Comparison of ENCODE assay signal across 16 cellular contexts in genomic region chr12:42631507-42631906, GRCh38. TPM values are rescaled to one million over a fixed set of nuclear protein-coding genes. Genes with fewer than 3 reads are reported as not detected.
DNase-seq lines count a peak whose midpoint lies in the region; ATAC-seq and TF ChIP-seq lines count a peak whose summit lies in the region.
"Had no signal": no experiment of that assay in that cellular context is flagged by ENCODE, and none has a peak within 500 bp of the region (broad histone marks: within the 10 kb centered on the region; RNA-seq: fewer than 3 reads in every experiment).

No MANE protein-coding gene starts in this region.

- intact Hi-C loops in left colon (cut with DNase I, micrococcal nuclease) = no loop called here

- H3K4me1 Mint-ChIP-seq in mesothelial cell of epicardium (peaks cover 9% of the 10 kb centered on the region), progenitor cell of endocrine pancreas (ENCODE audit: low read depth) (peaks cover 3% of the 10 kb centered on the region)

- DNase-seq in NB4 (ENCODE audit: low read depth) (peak; percentile 44), adipocyte (ENCODE audit: low read depth) (peak; percentile 47), mesothelial cell of epicardium (ENCODE audit: low spot score in 2 of 2, unreplicated experiment in 2 of 2) (no peak), NCI-H1417 treated with DMSO at 0.1 percent for 48 hours (lab: John Stamatoyannopoulos, UW) (no peak), progenitor cell of endocrine pancreas (ENCODE audit: low spot score, unreplicated experiment) (no peak), left colon (no peak)
- DNase-seq: activated naive CD4-positive, alpha-beta T cell treated with anti-CD3 and anti-CD28 coated beads for 36 hours; DMS153; NCI-H1092; NCI-H526 treated with DMSO at 0.1 percent for 48 hours; right cardiac atrium; stimulated activated naive CD8-positive, alpha-beta T cell treated with anti-CD3 and anti-CD28 coated beads, Interleukin-15, Interleukin-2, amounts not matched to agents 100 U/mL and 50 U/mL, for 24 hours; transverse colon had no signal

- H3K9ac ChIP-seq in BLaER1 treated with 17β-estradiol and CSF1 and Interleukin-3, amounts not matched to agents 10 nM and 100 nM = peak overlapping the region in 7 of 11 experiments; percentile 19 to 76 (median 67); a peak in 11 of 22 replicates
- peak overlapping the region; percentile 35 for H3K9ac ChIP-seq in adipocyte (ENCODE audit: low read length)

- H3K4me2 ChIP-seq in BLaER1 treated with 17β-estradiol and CSF1 and Interleukin-3, amounts not matched to agents 10 nM and 100 nM = peak overlapping the region in 9 of 11 experiments; percentile 24 to 85 (median 64); a peak in 18 of 22 replicates

- peak overlapping the region in 9 of 11 experiments; percentile 27 to 93 (median 85); a peak in 19 of 22 replicates for H3K27ac ChIP-seq in BLaER1 treated with 17β-estradiol and CSF1 and Interleukin-3, amounts not matched to agents 10 nM and 100 nM
- H3K27ac ChIP-seq: C4-2B, transverse colon had no signal

- H3K4me1 ChIP-seq in BLaER1 treated with 17β-estradiol and CSF1 and Interleukin-3, amounts not matched to agents 10 nM and 100 nM = peaks cover 0 to 41% (median 18%) of the 10 kb centered on the region in 10 experiments; a peak in 14 of 20 replicates
- peaks cover 15% of the 10 kb centered on the region for H3K4me1 ChIP-seq in adipocyte (ENCODE audit: control insufficient read depth, insufficient read depth, low read length)
- H3K4me1 ChIP-seq: transverse colon had no signal

- H3K4me3 ChIP-seq in BLaER1 treated with 17β-estradiol and CSF1 and Interleukin-3, amounts not matched to agents 10 nM and 100 nM = no peak overlapping the region
- H3K4me3 ChIP-seq in NB4 (ENCODE audit: low read depth, low read length) (no peak overlapping the region), adipocyte (ENCODE audit: low read length) (no peak overlapping the region)
- H3K4me3 ChIP-seq: transverse colon had no signal

- H3K4me3 Mint-ChIP-seq in mesothelial cell of epicardium (no peak overlapping the region), progenitor cell of endocrine pancreas (ENCODE audit: low read depth) (no peak overlapping the region)
- H3K4me3 Mint-ChIP-seq: activated naive CD4-positive, alpha-beta T cell treated with anti-CD3 and anti-CD28 coated beads for 36 hours had no signal

- no peaks in the 10 kb centered on the region for H4K20me1 ChIP-seq in BLaER1 treated with 17β-estradiol and CSF1 and Interleukin-3, amounts not matched to agents 10 nM and 100 nM

- TF ChIP-seq CTCF in NB4 (IDR thresholded peaks at IDR 0.05; ENCODE audit: low read depth, low read length) (no peak), mesothelial cell of epicardium (IDR thresholded peaks at IDR 0.05; ENCODE audit: unreplicated experiment) (no peak), progenitor cell of endocrine pancreas (IDR thresholded peaks at IDR 0.05; ENCODE audit: unreplicated experiment) (no peak)

- no peak for TF ChIP-seq POLR2A in NB4 (IDR thresholded peaks at IDR 0.05; ENCODE audit: extremely low read depth, insufficient read length)

- no peaks in the 10 kb centered on the region for H3K27me3 ChIP-seq in BLaER1 treated with 17β-estradiol and CSF1 and Interleukin-3, amounts not matched to agents 10 nM and 100 nM
- no peaks in the 10 kb centered on the region for H3K27me3 ChIP-seq in adipocyte (replicated peaks; ENCODE audit: control insufficient read depth, insufficient read depth, low read length)
- H3K27me3 ChIP-seq: transverse colon had no signal

- H3K36me3 ChIP-seq in BLaER1 treated with 17β-estradiol and CSF1 and Interleukin-3, amounts not matched to agents 10 nM and 100 nM = no peaks in the 10 kb centered on the region
- H3K36me3 ChIP-seq in adipocyte (ENCODE audit: control insufficient read depth, insufficient read depth, low read length, severe bottlenecking) = no peaks in the 10 kb centered on the region
- H3K36me3 ChIP-seq: transverse colon had no signal

- H3K27me3 Mint-ChIP-seq in mesothelial cell of epicardium (ENCODE audit: low read depth) = no peaks in the 10 kb centered on the region
- H3K27me3 Mint-ChIP-seq in progenitor cell of endocrine pancreas = no peaks in the 10 kb centered on the region

- H3K36me3 Mint-ChIP-seq in mesothelial cell of epicardium (no peaks in the 10 kb centered on the region), progenitor cell of endocrine pancreas (ENCODE audit: insufficient read depth) (no peaks in the 10 kb centered on the region)

- H3K9me3 Mint-ChIP-seq in mesothelial cell of epicardium (peaks cover 7% of the 10 kb centered on the region), progenitor cell of endocrine pancreas (ENCODE audit: low read depth) (no peaks in the 10 kb centered on the region)
- H3K9me3 Mint-ChIP-seq: activated naive CD4-positive, alpha-beta T cell treated with anti-CD3 and anti-CD28 coated beads for 36 hours had no signal

- peaks cover 0 to 34% (median 3%) of the 10 kb centered on the region in 11 experiments; a peak in 6 of 22 replicates for H3K9me3 ChIP-seq in BLaER1 treated with 17β-estradiol and CSF1 and Interleukin-3, amounts not matched to agents 10 nM and 100 nM (replicated peaks in 1 of 11)
- H3K9me3 ChIP-seq in adipocyte (ENCODE audit: control insufficient read depth, low read length) = no peaks in the 10 kb centered on the region
- H3K9me3 ChIP-seq: transverse colon had no signal

- H3K27ac Mint-ChIP-seq in mesothelial cell of epicardium (peak overlapping the region; percentile 54), progenitor cell of endocrine pancreas (no peak overlapping the region)
- H3K27ac Mint-ChIP-seq: activated naive CD4-positive, alpha-beta T cell treated with anti-CD3 and anti-CD28 coated beads for 36 hours had no signal

- ATAC-seq in GM18870 (IDR thresholded peaks at IDR 0.05; ENCODE audit: unreplicated experiment) = no peak
- ATAC-seq in left colon = no peak
- ATAC-seq: right cardiac atrium; stimulated activated naive CD8-positive, alpha-beta T cell treated with anti-CD3 and anti-CD28 coated beads, Interleukin-15, Interleukin-2, amounts not matched to agents 100 U/mL and 50 U/mL, for 24 hours had no signal

RNA-seq across cellular contexts. Expression of gene PRICKLE1, which starts 42.0 kb away (rescaled TPM):
- 79.4 to 89.1 TPM (median 80.7 TPM) in 3 replicates for total RNA-seq in mesothelial cell of epicardium
- total RNA-seq in progenitor cell of endocrine pancreas = 43.2 and 53.5 TPM in 2 replicates
- 1 to 10 TPM; 1.2 to 2.7 TPM for total RNA-seq in left colon
- total RNA-seq: activated naive CD4-positive, alpha-beta T cell treated with anti-CD3 and anti-CD28 coated beads for 36 hours had no signal

Comparison
In these comparisons a context has a peak if more than half of its experiments do, and no peak if none do; other contexts are left out.
1. DNase-seq: peak in NB4 (single experiment) and adipocyte (single experiment); none in mesothelial cell of epicardium (0 of 2), NCI-H1417 treated with DMSO at 0.1 percent for 48 hours (single experiment), progenitor cell of endocrine pancreas (single experiment) and left colon (0 of 2).
2. RNA of gene PRICKLE1, which starts 42.0 kb away (total RNA-seq): 79.4 to 89.1 TPM in mesothelial cell of epicardium and 43.2 to 53.5 TPM in progenitor cell of endocrine pancreas; 1.2 to 2.7 TPM in left colon; every median in the first group is over 10 times any median in the second.